In the genomic region with DNA sequence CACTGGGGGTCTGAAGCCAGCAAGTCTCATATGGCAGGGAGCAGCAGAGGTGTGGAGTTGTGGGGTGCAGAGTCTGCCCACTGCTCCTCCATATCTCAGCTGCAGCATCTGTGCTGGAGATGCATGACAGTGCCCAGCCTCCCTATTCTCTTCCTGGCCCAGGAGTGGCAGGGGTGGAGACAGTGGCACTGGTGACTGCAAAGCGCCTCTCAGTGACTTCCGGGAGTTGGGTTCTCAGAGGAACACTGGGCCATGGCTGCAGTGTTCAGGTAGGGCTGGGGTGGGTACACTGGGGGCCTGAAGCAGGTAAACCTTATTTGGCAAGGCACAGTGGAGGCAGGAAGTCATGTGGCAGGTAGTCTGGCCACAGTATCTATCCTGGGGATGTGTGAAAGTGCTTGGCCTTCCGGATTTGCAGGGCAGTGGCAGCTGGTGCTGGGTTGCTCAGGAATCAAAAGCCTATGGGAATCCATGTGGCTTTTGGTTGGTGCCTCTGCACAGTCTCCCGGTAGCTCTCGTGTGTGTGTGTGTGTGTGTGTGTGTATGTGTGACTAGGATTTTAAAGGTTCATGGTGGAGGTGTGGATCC, we compare ENCODE assay signal across 18 cellular contexts.
A peak's percentile ranks its signal among the peaks of the same experiment; 100 is the strongest.
DNase-seq lines count a peak whose midpoint lies in the region; ATAC-seq and TF ChIP-seq lines count a peak whose summit lies in the region.
"Had no signal": no experiment of that assay in that cellular context is flagged by ENCODE, and none has a peak within 500 bp of the region (broad histone marks: within the 10 kb centered on the region; RNA-seq: fewer than 3 reads in every experiment).

No MANE protein-coding gene starts in this region.

- H3K9me3 ChIP-seq in DND-41 (ENCODE audit: insufficient read depth, low read length, severe bottlenecking) (peaks cover 27% of the 10 kb centered on the region), Panc1 (ENCODE audit: control insufficient read depth, insufficient read depth, low read depth, low read length) (peaks cover 11% of the 10 kb centered on the region; the same call in 1 of the 2 replicates), mesenchymal stem cell (ENCODE audit: control insufficient read depth, low read length) (peaks cover 5% of the 10 kb centered on the region), psoas muscle (peaks cover 13% of the 10 kb centered on the region)
- H3K9me3 ChIP-seq in naive thymus-derived CD4-positive, alpha-beta T cell (ENCODE audit: control insufficient read depth in 2 of 3, low read length in 3 of 3) = peaks cover 0 to 5% (median 0%) of the 10 kb centered on the region in 3 experiments
- H3K9me3 ChIP-seq: SJCRH30 had no signal

- in situ Hi-C loops in Panc1 (cut with HindIII; ENCODE audit: low pct_unique_long_range_greater_than_20kb, low sequenced_read_pairs) = no loop called here

- H3K4me1 ChIP-seq in DND-41 (ENCODE audit: insufficient read depth, low read length) = no peaks in the 10 kb centered on the region
- no peaks in the 10 kb centered on the region for H3K4me1 ChIP-seq in Panc1 (ENCODE audit: control insufficient read depth, insufficient read depth, low read length)
- no peaks in the 10 kb centered on the region for H3K4me1 ChIP-seq in mesenchymal stem cell (ENCODE audit: control insufficient read depth, insufficient read depth, low read depth, low read length)
- H3K4me1 ChIP-seq in naive thymus-derived CD4-positive, alpha-beta T cell (ENCODE audit: control insufficient read depth in 2 of 2, insufficient read depth in 2 of 2, low read length in 2 of 2) = no peaks in the 10 kb centered on the region
- no peaks in the 10 kb centered on the region for H3K4me1 ChIP-seq in psoas muscle
- H3K4me1 ChIP-seq: SJCRH30 had no signal

- H3K4ac ChIP-seq in mesenchymal stem cell (ENCODE audit: low read depth in 1 of 2, low read length in 2 of 2) = no peak overlapping the region

- H2AFZ ChIP-seq in DND-41 (ENCODE audit: low read depth, low read length) = no peak overlapping the region; the same call in 1 of the 2 replicates
- peak overlapping the region; percentile 27 for H2AFZ ChIP-seq in mesenchymal stem cell (ENCODE audit: low read depth, low read length)

- H3K79me2 ChIP-seq in DND-41 (ENCODE audit: insufficient read depth, low read length) = no peaks in the 10 kb centered on the region

- POLR2A ChIA-PET in Panc1 (lab: Charles Lee) = no interaction called here
- POLR2A ChIA-PET in naive thymus-derived CD4-positive, alpha-beta T cell (lab: Charles Lee) = no interaction called here
- POLR2A ChIA-PET in activated CD4-positive, alpha-beta memory T cell treated with anti-CD3 and anti-CD28 coated beads for 36 hours (lab: Charles Lee) = no interaction called here

- ATAC-seq in DND-41 (ENCODE audit: insufficient read depth, low read depth) = peak; percentile 19; the same call in 2 of the 3 replicates
- peak; percentile 30 for ATAC-seq in GM19351 (IDR thresholded peaks at IDR 0.05; ENCODE audit: unreplicated experiment)
- ATAC-seq in Panc1 = peak; percentile 63
- no peak for ATAC-seq in naive thymus-derived CD4-positive, alpha-beta T cell
- no peak for ATAC-seq in psoas muscle
- no peak for ATAC-seq in SK-N-SH treated with all-trans-retinoic acid at 6 μM for 48 hours
- ATAC-seq: HCT116 had no signal

- H3K4me1 Mint-ChIP-seq in naive thymus-derived CD4-positive, alpha-beta T cell = no peaks in the 10 kb centered on the region
- H3K4me1 Mint-ChIP-seq in activated CD4-positive, alpha-beta memory T cell treated with anti-CD3 and anti-CD28 coated beads for 36 hours (ENCODE audit: low read depth) = no peaks in the 10 kb centered on the region

- H3K27ac ChIP-seq in DND-41 (ENCODE audit: low read length) = peak overlapping the region; percentile 34; the same call in 1 of the 2 replicates
- H3K27ac ChIP-seq in Panc1 (ENCODE audit: low read length) = no peak overlapping the region
- H3K27ac ChIP-seq in mesenchymal stem cell (ENCODE audit: low read length, poor library complexity, severe bottlenecking) = no peak overlapping the region
- no peak overlapping the region for H3K27ac ChIP-seq in naive thymus-derived CD4-positive, alpha-beta T cell (ENCODE audit: low read depth, low read length)
- H3K27ac ChIP-seq in psoas muscle = no peak overlapping the region
- H3K27ac ChIP-seq: HL-60, RWPE1, SJCRH30 had no signal

- H3K4me3 ChIP-seq in DND-41 (ENCODE audit: low read depth in 1 of 2, low read length in 2 of 2) = no peak overlapping the region
- no peak overlapping the region for H3K4me3 ChIP-seq in Panc1 (ENCODE audit: low read depth in 2 of 2, low read length in 2 of 2)
- H3K4me3 ChIP-seq in mesenchymal stem cell (ENCODE audit: insufficient read depth in 1 of 2, low read depth in 1 of 2, low read length in 2 of 2) = no peak overlapping the region
- no peak overlapping the region for H3K4me3 ChIP-seq in naive thymus-derived CD4-positive, alpha-beta T cell (ENCODE audit: low read length)
- no peak overlapping the region for H3K4me3 ChIP-seq in psoas muscle
- H3K4me3 ChIP-seq: SJCRH30 had no signal

- peak overlapping the region; percentile 84 for H4K8ac ChIP-seq in mesenchymal stem cell (ENCODE audit: low read length)

- H3K9ac ChIP-seq in DND-41 (ENCODE audit: low read depth, low read length) (no peak overlapping the region), mesenchymal stem cell (ENCODE audit: low read length) (no peak overlapping the region)

- H4K91ac ChIP-seq in mesenchymal stem cell (ENCODE audit: low read length) = peak overlapping the region; percentile 56

- 56% methylated on average over 3 of the region's 5 CpGs for WGBS in mesenchymal stem cell
- WGBS in psoas muscle, 3 donors = 57 to 78% (median 65%) methylated on average over 5 of the region's 5 CpGs

- TF ChIP-seq CTCF in DND-41 (IDR thresholded peaks at IDR 0.05; ENCODE audit: borderline replicate concordance, extremely low read depth, low read length, poor library complexity, severe bottlenecking) = no peak
- TF ChIP-seq CTCF in Panc1 (IDR thresholded peaks at IDR 0.05) = no peak
- no peak for TF ChIP-seq CTCF in psoas muscle (IDR thresholded peaks at IDR 0.05)

- H3K27ac Mint-ChIP-seq in naive thymus-derived CD4-positive, alpha-beta T cell = no peak overlapping the region
- no peak overlapping the region for H3K27ac Mint-ChIP-seq in activated CD4-positive, alpha-beta memory T cell treated with anti-CD3 and anti-CD28 coated beads for 36 hours
- H3K27ac Mint-ChIP-seq: T-helper 2 cell treated with Interferon-gamma antibody and Interleukin-4, amounts not matched to agents 5 μg/mL and 100 μg/mL, for 36 hours had no signal

- no peak for DNase-seq in DND-41
- DNase-seq in Panc1 (ENCODE audit: low read depth, low spot score) = no peak
- no peak for DNase-seq in mesenchymal stem cell
- DNase-seq in naive thymus-derived CD4-positive, alpha-beta T cell = no peak
- no peak for DNase-seq in activated CD4-positive, alpha-beta memory T cell treated with anti-CD3 and anti-CD28 coated beads for 36 hours
- DNase-seq in psoas muscle = no peak
- DNase-seq: DMS 273 treated with DMSO at 0.1 percent for 48 hours, KBM-7, NCI-H1092 treated with DMSO at 0.1 percent for 48 hours, NCI-H187, SJCRH30, SW 1271 had no signal

- H3K4me2 ChIP-seq in DND-41 (ENCODE audit: insufficient read depth, low read length) = no peak overlapping the region
- no peak overlapping the region for H3K4me2 ChIP-seq in mesenchymal stem cell (ENCODE audit: low read length, poor library complexity, severe bottlenecking)

- H2AK5ac ChIP-seq in mesenchymal stem cell (ENCODE audit: low read length, severe bottlenecking) = no peak overlapping the region

- no peaks in the 10 kb centered on the region for H4K20me1 ChIP-seq in DND-41 (ENCODE audit: insufficient read depth, low read length)

- no TSS peak for BruUV-seq in Panc1 (replicated peaks; lab: Mats Ljungman, UMichigan)

- peak overlapping the region in 1 of 2 experiments; percentile 29 for H3K14ac ChIP-seq in mesenchymal stem cell (ENCODE audit: low read length in 2 of 2)

- intact Hi-C loops in Panc1 (cut with micrococcal nuclease; ENCODE audit: unreplicated experiment) (no loop called here), psoas muscle (cut with DNase I) (no loop called here)
- intact Hi-C loops in naive thymus-derived CD4-positive, alpha-beta T cell (cut with micrococcal nuclease) = no loop called here
- intact Hi-C loops in activated CD4-positive, alpha-beta memory T cell treated with anti-CD3 and anti-CD28 coated beads for 36 hours (cut with micrococcal nuclease) = no loop called here

- H3K79me1 ChIP-seq in mesenchymal stem cell (replicated peaks; ENCODE audit: low read length, poor library complexity, severe bottlenecking) = no peaks in the 10 kb centered on the region

- H3K23ac ChIP-seq in mesenchymal stem cell (ENCODE audit: low read length in 2 of 2) = no peak overlapping the region

- no peak overlapping the region for H3K4me3 Mint-ChIP-seq in naive thymus-derived CD4-positive, alpha-beta T cell
- H3K4me3 Mint-ChIP-seq in activated CD4-positive, alpha-beta memory T cell treated with anti-CD3 and anti-CD28 coated beads for 36 hours = no peak overlapping the region
- H3K4me3 Mint-ChIP-seq: T-helper 2 cell treated with Interferon-gamma antibody and Interleukin-4, amounts not matched to agents 5 μg/mL and 100 μg/mL, for 36 hours had no signal

- no peak overlapping the region for H2BK120ac ChIP-seq in mesenchymal stem cell (ENCODE audit: low read depth, low read length)

- peak overlapping the region in 1 of 2 experiments; percentile 9 for H3K18ac ChIP-seq in mesenchymal stem cell (ENCODE audit: low read depth in 1 of 2, low read length in 2 of 2)

- peaks cover 0 to 3% (median 0%) of the 10 kb centered on the region in 5 donors for H3K36me3 Mint-ChIP-seq in naive thymus-derived CD4-positive, alpha-beta T cell
- H3K36me3 Mint-ChIP-seq in activated CD4-positive, alpha-beta memory T cell treated with anti-CD3 and anti-CD28 coated beads for 36 hours = no peaks in the 10 kb centered on the region

- H2BK5ac ChIP-seq in mesenchymal stem cell (ENCODE audit: low read depth, low read length, poor library complexity, severe bottlenecking) = no peak overlapping the region

- H3K36me3 ChIP-seq in DND-41 (ENCODE audit: insufficient read depth, low read length) (no peaks in the 10 kb centered on the region), Panc1 (ENCODE audit: control insufficient read depth, insufficient read depth, low read length) (no peaks in the 10 kb centered on the region), mesenchymal stem cell (ENCODE audit: control insufficient read depth in 1 of 2, insufficient read depth in 2 of 2, low read depth in 1 of 2, low read length in 2 of 2) (no peaks in the 10 kb centered on the region), psoas muscle (ENCODE audit: insufficient read depth in 1 of 2, low read depth in 1 of 2) (no peaks in the 10 kb centered on the region)
- no peaks in the 10 kb centered on the region for H3K36me3 ChIP-seq in naive thymus-derived CD4-positive, alpha-beta T cell (ENCODE audit: control insufficient read depth in 2 of 3, insufficient read depth in 3 of 3, low read length in 3 of 3)
- H3K36me3 ChIP-seq: SJCRH30 had no signal

- H3K27me3 Mint-ChIP-seq in naive thymus-derived CD4-positive, alpha-beta T cell = peaks cover 2 to 21% (median 7%) of the 10 kb centered on the region in 5 donors
- peaks cover 14% of the 10 kb centered on the region for H3K27me3 Mint-ChIP-seq in activated CD4-positive, alpha-beta memory T cell treated with anti-CD3 and anti-CD28 coated beads for 36 hours

- peak overlapping the region; percentile 7 for H2BK15ac ChIP-seq in mesenchymal stem cell (ENCODE audit: low read depth, poor library complexity, severe bottlenecking)

- peaks cover 0 to 56% (median 19%) of the 10 kb centered on the region in 11 donors for H3K9me3 Mint-ChIP-seq in naive thymus-derived CD4-positive, alpha-beta T cell
- peaks cover 20% of the 10 kb centered on the region for H3K9me3 Mint-ChIP-seq in activated CD4-positive, alpha-beta memory T cell treated with anti-CD3 and anti-CD28 coated beads for 36 hours

- no peaks in the 10 kb centered on the region for H3K27me3 ChIP-seq in DND-41 (ENCODE audit: insufficient read depth, low read length, poor library complexity)
- no peaks in the 10 kb centered on the region for H3K27me3 ChIP-seq in Panc1 (ENCODE audit: control insufficient read depth, insufficient read depth, low read length)
- no peaks in the 10 kb centered on the region for H3K27me3 ChIP-seq in mesenchymal stem cell (ENCODE audit: control insufficient read depth in 1 of 2, insufficient read depth in 1 of 2, low read length in 2 of 2)
- no peaks in the 10 kb centered on the region for H3K27me3 ChIP-seq in naive thymus-derived CD4-positive, alpha-beta T cell (ENCODE audit: control insufficient read depth in 2 of 2, insufficient read depth in 2 of 2, low read length in 2 of 2)
- no peaks in the 10 kb centered on the region for H3K27me3 ChIP-seq in psoas muscle (ENCODE audit: insufficient read depth in 3 of 3, low read length in 2 of 3)
- H3K27me3 ChIP-seq: SJCRH30 had no signal

- peak overlapping the region in 1 of 2 experiments; percentile 42 for H2BK12ac ChIP-seq in mesenchymal stem cell (ENCODE audit: low read length in 2 of 2)

- CTCF ChIA-PET in Panc1 (lab: Charles Lee) = no interaction called here
- CTCF ChIA-PET in naive thymus-derived CD4-positive, alpha-beta T cell (lab: Charles Lee) = no interaction called here
- CTCF ChIA-PET in activated CD4-positive, alpha-beta memory T cell treated with anti-CD3 and anti-CD28 coated beads for 36 hours (lab: Charles Lee) = interaction anchor here (0.8 kb wide), 1 partner anchor 340 kb away, joined by 3 read pairs; no protein-coding TSS in a partner anchor

Comparison
In these comparisons a context has a peak if more than half of its experiments do, and no peak if none do; other contexts are left out.
1. ATAC-seq: peak in DND-41 (single experiment), GM19351 (single experiment) and Panc1 (single experiment); none in naive thymus-derived CD4-positive, alpha-beta T cell (single experiment), psoas muscle (0 of 4) and SK-N-SH treated with all-trans-retinoic acid at 6 μM for 48 hours (single experiment).